ENCODE assay signal across 1 cellular context in genomic region chr15:101188517-101189340, GRCh38.
TF ChIP-seq lines count a peak whose summit lies in the region.

No MANE protein-coding gene starts in this region.

TF ChIP-seq in GM12878, 131 proteins besides CTCF, POLR2A, EP300 and RAD21 (continued from another document):
- TF ChIP-seq, protein P1, sequence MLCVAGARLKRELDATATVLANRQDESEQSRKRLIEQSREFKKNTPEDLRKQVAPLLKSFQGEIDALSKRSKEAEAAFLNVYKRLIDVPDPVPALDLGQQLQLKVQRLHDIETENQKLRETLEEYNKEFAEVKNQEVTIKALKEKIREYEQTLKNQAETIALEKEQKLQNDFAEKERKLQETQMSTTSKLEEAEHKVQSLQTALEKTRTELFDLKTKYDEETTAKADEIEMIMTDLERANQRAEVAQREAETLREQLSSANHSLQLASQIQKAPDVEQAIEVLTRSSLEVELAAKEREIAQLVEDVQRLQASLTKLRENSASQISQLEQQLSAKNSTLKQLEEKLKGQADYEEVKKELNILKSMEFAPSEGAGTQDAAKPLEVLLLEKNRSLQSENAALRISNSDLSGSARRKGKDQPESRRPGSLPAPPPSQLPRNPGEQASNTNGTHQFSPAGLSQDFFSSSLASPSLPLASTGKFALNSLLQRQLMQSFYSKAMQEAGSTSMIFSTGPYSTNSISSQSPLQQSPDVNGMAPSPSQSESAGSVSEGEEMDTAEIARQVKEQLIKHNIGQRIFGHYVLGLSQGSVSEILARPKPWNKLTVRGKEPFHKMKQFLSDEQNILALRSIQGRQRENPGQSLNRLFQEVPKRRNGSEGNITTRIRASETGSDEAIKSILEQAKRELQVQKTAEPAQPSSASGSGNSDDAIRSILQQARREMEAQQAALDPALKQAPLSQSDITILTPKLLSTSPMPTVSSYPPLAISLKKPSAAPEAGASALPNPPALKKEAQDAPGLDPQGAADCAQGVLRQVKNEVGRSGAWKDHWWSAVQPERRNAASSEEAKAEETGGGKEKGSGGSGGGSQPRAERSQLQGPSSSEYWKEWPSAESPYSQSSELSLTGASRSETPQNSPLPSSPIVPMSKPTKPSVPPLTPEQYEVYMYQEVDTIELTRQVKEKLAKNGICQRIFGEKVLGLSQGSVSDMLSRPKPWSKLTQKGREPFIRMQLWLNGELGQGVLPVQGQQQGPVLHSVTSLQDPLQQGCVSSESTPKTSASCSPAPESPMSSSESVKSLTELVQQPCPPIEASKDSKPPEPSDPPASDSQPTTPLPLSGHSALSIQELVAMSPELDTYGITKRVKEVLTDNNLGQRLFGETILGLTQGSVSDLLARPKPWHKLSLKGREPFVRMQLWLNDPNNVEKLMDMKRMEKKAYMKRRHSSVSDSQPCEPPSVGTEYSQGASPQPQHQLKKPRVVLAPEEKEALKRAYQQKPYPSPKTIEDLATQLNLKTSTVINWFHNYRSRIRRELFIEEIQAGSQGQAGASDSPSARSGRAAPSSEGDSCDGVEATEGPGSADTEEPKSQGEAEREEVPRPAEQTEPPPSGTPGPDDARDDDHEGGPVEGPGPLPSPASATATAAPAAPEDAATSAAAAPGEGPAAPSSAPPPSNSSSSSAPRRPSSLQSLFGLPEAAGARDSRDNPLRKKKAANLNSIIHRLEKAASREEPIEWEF (IDR thresholded peaks at IDR 0.05; ENCODE audit: insufficient replicate concordance, low read depth, low read length): peak; percentile 47
- no peak for TF ChIP-seq HCFC1 (IDR thresholded peaks at IDR 0.05; ENCODE audit: low read length)
- TF ChIP-seq, protein P2, sequence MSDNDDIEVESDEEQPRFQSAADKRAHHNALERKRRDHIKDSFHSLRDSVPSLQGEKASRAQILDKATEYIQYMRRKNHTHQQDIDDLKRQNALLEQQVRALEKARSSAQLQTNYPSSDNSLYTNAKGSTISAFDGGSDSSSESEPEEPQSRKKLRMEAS (IDR thresholded peaks at IDR 0.05; ENCODE audit: low read depth, low read length): no peak
- TF ChIP-seq NFIC (IDR thresholded peaks at IDR 0.05; ENCODE audit: low read depth, low read length): peak; percentile 89
- peak; percentile 53 for TF ChIP-seq MLLT1 (IDR thresholded peaks at IDR 0.05)
